7 cellular contexts compared by ENCODE assay signal in the genomic region with DNA sequence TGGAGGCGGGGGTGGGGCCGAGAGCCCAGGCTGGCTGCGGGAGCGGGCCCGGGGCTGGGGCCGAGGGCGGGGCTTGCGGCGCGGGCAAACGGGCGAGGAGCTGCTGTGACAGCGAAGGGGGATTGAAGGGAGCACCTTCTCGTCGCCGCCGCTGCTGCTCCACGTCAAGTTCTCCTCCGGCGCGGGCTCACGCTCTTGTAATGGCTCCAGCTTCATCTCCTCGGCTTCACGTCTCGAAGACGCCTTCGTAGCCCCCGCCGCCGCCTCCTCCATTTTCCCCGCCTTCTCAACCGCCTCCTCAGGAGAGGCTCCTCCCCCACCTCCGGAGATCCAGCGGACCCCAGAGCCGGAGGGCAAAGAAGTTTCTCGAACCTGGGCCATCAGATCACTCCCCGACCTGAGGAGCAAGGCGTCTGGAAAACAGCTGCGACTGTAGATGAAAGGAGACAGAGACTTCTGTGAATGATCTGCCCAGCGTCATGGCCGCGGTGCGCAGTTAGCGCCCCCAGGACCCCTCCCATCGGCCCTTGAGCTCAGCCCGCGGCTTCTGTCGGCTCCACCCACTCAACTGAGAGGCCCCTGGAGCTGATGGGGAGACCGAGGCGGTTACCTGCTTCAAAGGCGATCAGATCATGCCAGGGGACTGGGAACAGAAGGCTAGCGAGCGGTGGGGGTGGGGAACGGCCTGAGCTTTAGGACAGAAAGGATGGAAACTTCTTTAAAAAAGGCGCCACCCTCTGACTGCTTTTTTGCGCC. TPM values are rescaled to one million over a fixed set of nuclear protein-coding genes. Genes with fewer than 3 reads are reported as not detected.
A peak's percentile ranks its signal among the peaks of the same experiment; 100 is the strongest.
DNase-seq lines count a peak whose midpoint lies in the region; ATAC-seq and TF ChIP-seq lines count a peak whose summit lies in the region.

No MANE protein-coding gene starts in this region.

- peak; percentile 16 for DNase-seq in NCI-H2171 (lab: John Stamatoyannopoulos, UW)
- DNase-seq in activated CD4-positive, alpha-beta T cell treated with anti-CD3 and anti-CD28 coated beads, Interleukin-2, amount 50 U/mL, for 1 hour, result peak; percentile 58
- peak; percentile 59 for DNase-seq in dermis blood vessel endothelial cell
- peak; percentile 59 to 70 for DNase-seq in lung microvascular endothelial cell (ENCODE audit: low read depth in 2 of 2)
- DNase-seq in stimulated activated CD8-positive, alpha-beta memory T cell treated with anti-CD3 and anti-CD28 coated beads, Interleukin-12 subunit alpha, Interleukin-12 subunit beta, amount 100 ng/mL, for 24 hours (ENCODE audit: extremely low read depth), result peak; percentile 20

- peak; percentile 66 for ATAC-seq in HG02678 (IDR thresholded peaks at IDR 0.05; ENCODE audit: unreplicated experiment)

- TF ChIP-seq POLR2A in GM15510 (IDR thresholded peaks at IDR 0.05; ENCODE audit: borderline replicate concordance, extremely low read depth, insufficient read length), result peak; percentile 24

RNA-seq across cellular contexts. Expression of a gene that starts 0.9 kb away (rescaled TPM):
- total RNA-seq in dermis blood vessel endothelial cell (1.2 and 1.9 TPM in 2 replicates), lung microvascular endothelial cell (0.87 and 1.4 TPM in 2 replicates)

RNA-seq across cellular contexts. Expression of a gene that starts 36.8 kb away (rescaled TPM):
- total RNA-seq in dermis blood vessel endothelial cell (15.9 and 32.5 TPM in 2 replicates), lung microvascular endothelial cell (13.3 and 16.5 TPM in 2 replicates)

Comparison
In these comparisons a context has a peak if more than half of its experiments do, and no peak if none do; other contexts are left out.
1. Peak in every context shown above with its lines: DNase-seq and ATAC-seq.